3 cellular contexts compared by ENCODE assay signal in genomic region chr1:248488289-248488688, GRCh38. TPM values are rescaled to one million over a fixed set of nuclear protein-coding genes. Genes with fewer than 3 reads are reported as not detected.
"Had no signal": no experiment of that assay in that cellular context is flagged by ENCODE, and none has a peak within 500 bp of the region (broad histone marks: within the 10 kb centered on the region; RNA-seq: fewer than 3 reads in every experiment).

Gene OR2T5 (plus strand): TSS chr1:248488589. CDS start chr1:248488589, 0 bp downstream.

RNA-seq across cellular contexts. Expression of gene OR2T5, which starts in this region (rescaled TPM):
- polyA plus RNA-seq: GM23248, GM23338, H1 had no signal
